ENCODE assay signal across 8 cellular contexts in the genomic region with DNA sequence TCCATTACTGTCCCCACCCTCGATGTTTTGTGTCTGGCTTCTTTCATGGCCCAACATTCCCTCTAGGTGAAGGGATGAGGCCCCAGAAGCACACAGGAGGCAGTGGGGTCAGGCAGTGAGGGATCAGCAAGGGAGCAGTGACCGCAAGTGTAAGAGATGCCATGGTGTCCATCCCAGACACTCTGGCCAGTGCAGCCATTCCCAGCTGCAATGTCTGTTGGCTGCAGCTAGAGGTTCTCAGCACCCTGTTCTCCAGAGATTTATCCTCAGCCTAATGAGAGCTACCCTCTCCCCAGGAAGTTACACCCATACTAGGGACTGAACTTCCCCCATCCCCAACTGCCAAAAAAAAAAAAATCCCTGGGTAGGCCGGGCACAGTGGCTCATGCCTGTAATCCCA. TPM values are rescaled to one million over a fixed set of nuclear protein-coding genes. Genes with fewer than 3 reads are reported as not detected.
A peak's percentile ranks its signal among the peaks of the same experiment; 100 is the strongest.
DNase-seq lines count a peak whose midpoint lies in the region; ATAC-seq and TF ChIP-seq lines count a peak whose summit lies in the region.

No MANE protein-coding gene starts in this region.

- H3K9me3 ChIP-seq in BLaER1 (no peaks in the 10 kb centered on the region), right lobe of liver (no peaks in the 10 kb centered on the region), ovary (no peaks in the 10 kb centered on the region)

- H3K4me1 ChIP-seq in BLaER1 (peaks cover 92% of the 10 kb centered on the region), right lobe of liver (peaks cover 0 to 11% (median 0%) of the 10 kb centered on the region in 4 donors), ovary (ENCODE audit: insufficient read depth) (peaks cover 7% of the 10 kb centered on the region)

- no peaks in the 10 kb centered on the region for H3K27me3 ChIP-seq in BLaER1
- no peaks in the 10 kb centered on the region for H3K27me3 ChIP-seq in right lobe of liver
- H3K27me3 ChIP-seq in ovary = no peaks in the 10 kb centered on the region

- ATAC-seq in right lobe of liver = peak; percentile 71 to 87 (median 76)
- ATAC-seq in HG03097 (IDR thresholded peaks at IDR 0.05; ENCODE audit: low FRiP score, unreplicated experiment) = no peak

- H3K27ac ChIP-seq in BLaER1 (no peak overlapping the region), right lobe of liver (no peak overlapping the region), ovary (no peak overlapping the region)

- no peaks in the 10 kb centered on the region for H4K20me1 ChIP-seq in BLaER1

- TF ChIP-seq CTCF in astrocyte of the spinal cord (IDR thresholded peaks at IDR 0.05; ENCODE audit: low read depth, low read length) (peak; percentile 42), right lobe of liver (IDR thresholded peaks at IDR 0.05) (peak; percentile 65 to 82 (median 70)), ovary (IDR thresholded peaks at IDR 0.05) (peak in 1 of 3 donors; percentile 9)

- in situ Hi-C loops in astrocyte of the spinal cord (cut with HindIII; ENCODE audit: low sequenced_read_pairs) = no loop called here

- no peak overlapping the region for H3K9ac ChIP-seq in BLaER1

- 64% methylated on average over 2 of the region's 3 CpGs for WGBS in right lobe of liver (ENCODE audit: insufficient coverage, low coverage, low lambda C conversion rate, missing lambda C conversion rate)
- 67 to 75% (median 72%) methylated on average over 3 of the region's 3 CpGs for WGBS in ovary, 3 donors

- TF ChIP-seq EP300 in ovary (IDR thresholded peaks at IDR 0.05) = no peak

- H3K36me3 ChIP-seq in BLaER1 (peaks cover 10% of the 10 kb centered on the region), right lobe of liver (peaks cover 0 to 18% (median 7%) of the 10 kb centered on the region in 4 donors), ovary (no peaks in the 10 kb centered on the region)

- H3K4me3 ChIP-seq in BLaER1 = no peak overlapping the region
- no peak overlapping the region for H3K4me3 ChIP-seq in astrocyte of the spinal cord (ENCODE audit: low read depth, low read length)
- no peak overlapping the region for H3K4me3 ChIP-seq in right lobe of liver
- no peak overlapping the region for H3K4me3 ChIP-seq in ovary

- intact Hi-C loops in right lobe of liver (cut with DNase I) = loop anchor here in 1 of 2 donors (5.0 kb wide), 1 partner anchor 58 kb away; no protein-coding TSS in a partner anchor
- intact Hi-C loops in ovary (cut with DNase I) = no loop called here

- TF ChIP-seq POLR2A in right lobe of liver (IDR thresholded peaks at IDR 0.05) = no peak
- no peak for TF ChIP-seq POLR2A in ovary (IDR thresholded peaks at IDR 0.05)

- DNase-seq in HuH-7.5 (ENCODE audit: low spot score) (peak; percentile 40), astrocyte of the spinal cord (ENCODE audit: low read depth, low spot score) (no peak), right lobe of liver (peak in 1 of 3 donors; percentile 53), dedifferentiated amniotic fluid mesenchymal stem cell (ENCODE audit: extremely low spot score) (no peak), NCI-H2227 treated with DMSO at 0.1 percent for 48 hours (lab: John Stamatoyannopoulos, UW) (no peak), ovary (no peak)

- H3K4me2 ChIP-seq in BLaER1 = peak overlapping the region; percentile 76

RNA-seq across cellular contexts. Expression of a gene that starts 40.2 kb away (rescaled TPM):
- 10 to 100 TPM in 5 of 6 experiments, 1 to 10 TPM in 1; 8.8 to 33.9 (median 19.6) TPM for total RNA-seq in right lobe of liver
- total RNA-seq in ovary = 10 to 100 TPM; 10.7 to 42.4 (median 27.4) TPM
- 10 to 100 TPM; 11.4 to 24.6 TPM for polyA plus RNA-seq in ovary
